ENCODE assay signal across 17 cellular contexts in the genomic region with DNA sequence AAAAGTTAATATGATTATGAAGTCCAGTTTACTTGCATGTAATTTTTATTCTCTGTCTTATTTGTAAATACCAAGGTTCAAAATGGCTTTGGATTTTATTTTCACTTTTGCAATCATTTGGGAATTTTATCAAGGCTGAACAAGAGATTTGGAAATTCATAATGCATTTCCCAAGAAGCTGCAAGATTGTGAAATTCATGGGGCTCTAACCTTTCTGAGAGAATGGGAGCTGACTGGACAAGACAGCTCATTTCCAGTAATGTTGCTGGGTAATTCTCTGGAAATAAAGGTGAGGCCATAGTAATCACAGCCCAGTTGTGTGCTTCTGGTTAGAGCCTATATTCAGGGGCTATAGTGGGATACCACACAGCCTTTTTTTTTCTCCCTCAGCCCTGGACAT. TPM values are rescaled to one million over a fixed set of nuclear protein-coding genes. Genes with fewer than 3 reads are reported as not detected.
DNase-seq lines count a peak whose midpoint lies in the region; ATAC-seq and TF ChIP-seq lines count a peak whose summit lies in the region.
"Had no signal": no experiment of that assay in that cellular context is flagged by ENCODE, and none has a peak within 500 bp of the region (broad histone marks: within the 10 kb centered on the region; RNA-seq: fewer than 3 reads in every experiment).

No MANE protein-coding gene starts in this region.

- ATAC-seq in left lobe of liver, result peak; percentile 86
- ATAC-seq: naive thymus-derived CD4-positive, alpha-beta T cell had no signal

- no peaks in the 10 kb centered on the region for H3K9me3 Mint-ChIP-seq in HFFc6
- H3K9me3 Mint-ChIP-seq: activated B cell treated with CpG ODN at 0.5 μM for 24 hours had no signal

- DNase-seq in HFFc6, result peak; percentile 55
- peak; percentile 62 for DNase-seq in dedifferentiated amniotic fluid mesenchymal stem cell (ENCODE audit: extremely low spot score)
- no peak for DNase-seq in left lobe of liver (ENCODE audit: low spot score)
- peak; percentile 86 for DNase-seq in stromal cell of bone marrow (ENCODE audit: low read depth)
- DNase-seq in stimulated activated CD4-positive, alpha-beta T cell treated with anti-CD3 and anti-CD28 coated beads, Interleukin-1b, Interleukin-23, amount 100 ng/mL, for 48 hours, result no peak
- no peak for DNase-seq in stimulated activated CD4-positive, alpha-beta T cell treated with anti-CD3 and anti-CD28 coated beads, Interleukin-2, amount 100 ng/mL, for 48 hours
- DNase-seq in OCI-M1 (lab: John Stamatoyannopoulos, UW), result no peak
- DNase-seq in iPS-NIHi7 (ENCODE audit: extremely low spot score), result no peak
- DNase-seq: activated B cell treated with CpG ODN at 0.5 μM for 24 hours; activated CD8-positive, alpha-beta memory T cell treated with anti-CD3 and anti-CD28 coated beads, Interleukin-2, amount 50 U/mL, for 48 hours; activated naive CD8-positive, alpha-beta T cell treated with anti-CD3 and anti-CD28 coated beads, Interleukin-2, amount 10 ng/mL, durations not matched to agents 7 days and 5 days; colonic mucosa; glutamatergic neuron; kidney glomerular epithelial cell; naive thymus-derived CD4-positive, alpha-beta T cell; NCI-H2227 treated with DMSO at 0.1 percent for 48 hours had no signal

- H3K4me1 Mint-ChIP-seq in HFFc6 (ENCODE audit: low read depth), result peaks cover 57% of the 10 kb centered on the region

- H3K27ac Mint-ChIP-seq in HFFc6, result peak overlapping the region; percentile 76
- H3K27ac Mint-ChIP-seq: activated B cell treated with CpG ODN at 0.5 μM for 24 hours; activated naive CD8-positive, alpha-beta T cell treated with anti-CD3 and anti-CD28 coated beads, Interleukin-2, amount 10 ng/mL, durations not matched to agents 7 days and 5 days; naive thymus-derived CD4-positive, alpha-beta T cell; stimulated activated naive CD8-positive, alpha-beta T cell treated with anti-CD3 and anti-CD28 coated beads, Interleukin-15, Interleukin-2, amounts not matched to agents 100 ng/mL and 50 ng/mL, for 24 hours had no signal

- peaks cover 8% of the 10 kb centered on the region for H3K36me3 Mint-ChIP-seq in HFFc6 (ENCODE audit: low read depth)

- H3K4me3 Mint-ChIP-seq in HFFc6, result no peak overlapping the region
- H3K4me3 Mint-ChIP-seq: activated B cell treated with CpG ODN at 0.5 μM for 24 hours; activated naive CD8-positive, alpha-beta T cell treated with anti-CD3 and anti-CD28 coated beads, Interleukin-2, amount 10 ng/mL, durations not matched to agents 7 days and 5 days; naive thymus-derived CD4-positive, alpha-beta T cell; stimulated activated naive CD8-positive, alpha-beta T cell treated with anti-CD3 and anti-CD28 coated beads, Interleukin-15, Interleukin-2, amounts not matched to agents 100 ng/mL and 50 ng/mL, for 24 hours had no signal

- H3K27me3 Mint-ChIP-seq in HFFc6 (ENCODE audit: insufficient read depth), result no peaks in the 10 kb centered on the region
- H3K27me3 Mint-ChIP-seq: activated B cell treated with CpG ODN at 0.5 μM for 24 hours; stimulated activated naive CD8-positive, alpha-beta T cell treated with anti-CD3 and anti-CD28 coated beads, Interleukin-15, Interleukin-2, amounts not matched to agents 100 ng/mL and 50 ng/mL, for 24 hours had no signal

- no peak for TF ChIP-seq CTCF in HFFc6 (IDR thresholded peaks at IDR 0.05)

RNA-seq across cellular contexts. Expression of a gene that starts 21.5 kb away (rescaled TPM):
- total RNA-seq in HFFc6 (2021; fragmentation: NEBNext Ultra II Directional; extraction: Animal tissue kit (Norgen Biotek cat#: 25700)), result 100 to 1,000 TPM in 5 of 6 experiments, 10 to 100 TPM in 1; 95.9 to 121 (median 109) TPM
- total RNA-seq in left lobe of liver, result 5.9 TPM

Comparison
In these comparisons a context has a peak if more than half of its experiments do, and no peak if none do; other contexts are left out.
1. DNase-seq: peak in HFFc6 (single experiment), dedifferentiated amniotic fluid mesenchymal stem cell (single experiment) and stromal cell of bone marrow (single experiment); none in left lobe of liver (single experiment), stimulated activated CD4-positive, alpha-beta T cell treated with anti-CD3 and anti-CD28 coated beads, Interleukin-1b, Interleukin-23, amount 100 ng/mL, for 48 hours (single experiment), stimulated activated CD4-positive, alpha-beta T cell treated with anti-CD3 and anti-CD28 coated beads, Interleukin-2, amount 100 ng/mL, for 48 hours (0 of 2), OCI-M1 (single experiment) and iPS-NIHi7 (single experiment).
2. RNA of a gene that starts 21.5 kb away (total RNA-seq): 95.9 to 121 TPM in HFFc6; 5.9 TPM in left lobe of liver (single experiment); every median in the first group is over 10 times any median in the second.